ENCODE assay signal across 2 cellular contexts in the genomic region with DNA sequence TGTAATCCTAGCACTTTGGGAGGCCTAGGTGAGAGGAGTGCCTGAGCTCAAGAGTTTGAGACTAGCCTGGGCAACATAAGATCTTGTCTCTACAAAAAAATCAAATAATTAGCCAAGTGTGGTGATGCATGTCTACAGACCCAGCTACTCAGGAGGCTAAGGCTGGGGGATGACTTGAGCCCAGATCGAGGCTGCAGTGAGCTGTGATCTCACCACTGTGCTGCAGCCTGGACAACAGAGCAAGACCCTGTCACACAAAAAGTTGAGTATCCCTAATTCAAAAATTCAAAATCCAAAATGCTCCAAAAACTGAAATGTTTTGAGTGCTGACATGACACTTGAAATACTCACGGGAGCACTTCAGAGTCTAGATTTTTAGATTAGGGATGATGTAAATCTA.
TF ChIP-seq lines count a peak whose summit lies in the region.

No MANE protein-coding gene starts in this region.

TF ChIP-seq in HEK293, 187 proteins besides CTCF, POLR2A, EP300 and RAD21 (continued from another document):
- 0 out of 2 replicates have a peak, but pooled peaks have one; percentile 49 for TF ChIP-seq ZNF121 (tag by site-specific recombination; IDR thresholded peaks at IDR 0.05)

TF ChIP-seq in K562, 482 proteins besides CTCF, POLR2A, EP300 and RAD21 (continued from another document):
- TF ChIP-seq PCBP2 (IDR thresholded peaks at IDR 0.05; ENCODE audit: low read depth, low read length, poor library complexity, severe bottlenecking), result no peak
- 0 out of 2 replicates have a peak, but pooled peaks have one; percentile 8 for TF ChIP-seq POLR2AphosphoS2 (IDR thresholded peaks at IDR 0.05; ENCODE audit: low read length)
- TF ChIP-seq ZNF121 (CRISPR knock-in tag; conservative IDR thresholded peaks at IDR 0.05), result peak; percentile 82
- no peak for TF ChIP-seq XRCC4 (IDR thresholded peaks at IDR 0.05; ENCODE audit: extremely low read depth, insufficient read depth, insufficient read length)
